Comparison of ENCODE assay signal across 1 cellular context in the genomic region with DNA sequence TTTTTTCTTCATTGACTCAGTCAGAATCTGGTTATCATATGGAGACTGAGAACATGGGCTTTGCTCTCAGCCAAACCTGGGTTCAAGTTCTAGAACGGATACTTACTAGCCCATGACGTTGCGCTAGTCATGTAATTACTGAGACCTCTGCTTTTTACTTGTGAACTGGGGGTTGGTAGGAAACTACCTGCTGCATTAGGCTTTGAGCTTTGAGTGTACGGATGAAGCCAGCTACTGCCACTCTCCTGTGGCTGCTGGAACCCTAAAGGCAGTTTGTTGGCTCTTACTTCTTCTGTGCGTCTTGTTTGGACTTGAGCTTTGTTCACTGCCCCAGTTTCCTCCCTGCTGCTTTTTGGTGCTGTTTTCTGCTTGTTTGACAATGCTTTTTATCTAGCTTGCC.
TF ChIP-seq lines count a peak whose summit lies in the region.

No MANE protein-coding gene starts in this region.

TF ChIP-seq in HEK293, 187 proteins besides CTCF, POLR2A, EP300 and RAD21 (continued from another document):
- TF ChIP-seq, protein P1, sequence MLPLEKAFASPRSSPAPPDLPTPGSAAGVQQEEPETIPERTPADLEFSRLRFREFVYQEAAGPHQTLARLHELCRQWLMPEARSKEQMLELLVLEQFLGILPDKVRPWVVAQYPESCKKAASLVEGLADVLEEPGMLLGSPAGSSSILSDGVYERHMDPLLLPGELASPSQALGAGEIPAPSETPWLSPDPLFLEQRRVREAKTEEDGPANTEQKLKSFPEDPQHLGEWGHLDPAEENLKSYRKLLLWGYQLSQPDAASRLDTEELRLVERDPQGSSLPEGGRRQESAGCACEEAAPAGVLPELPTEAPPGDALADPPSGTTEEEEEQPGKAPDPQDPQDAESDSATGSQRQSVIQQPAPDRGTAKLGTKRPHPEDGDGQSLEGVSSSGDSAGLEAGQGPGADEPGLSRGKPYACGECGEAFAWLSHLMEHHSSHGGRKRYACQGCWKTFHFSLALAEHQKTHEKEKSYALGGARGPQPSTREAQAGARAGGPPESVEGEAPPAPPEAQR (tag by site-specific recombination; IDR thresholded peaks at IDR 0.05), result no peak
- TF ChIP-seq ZNF777 (tag by site-specific recombination; IDR thresholded peaks at IDR 0.05; ENCODE audit: borderline replicate concordance) (no peak), ZNF549 (tag by site-specific recombination; IDR thresholded peaks at IDR 0.05) (no peak)
- TF ChIP-seq, protein P2, sequence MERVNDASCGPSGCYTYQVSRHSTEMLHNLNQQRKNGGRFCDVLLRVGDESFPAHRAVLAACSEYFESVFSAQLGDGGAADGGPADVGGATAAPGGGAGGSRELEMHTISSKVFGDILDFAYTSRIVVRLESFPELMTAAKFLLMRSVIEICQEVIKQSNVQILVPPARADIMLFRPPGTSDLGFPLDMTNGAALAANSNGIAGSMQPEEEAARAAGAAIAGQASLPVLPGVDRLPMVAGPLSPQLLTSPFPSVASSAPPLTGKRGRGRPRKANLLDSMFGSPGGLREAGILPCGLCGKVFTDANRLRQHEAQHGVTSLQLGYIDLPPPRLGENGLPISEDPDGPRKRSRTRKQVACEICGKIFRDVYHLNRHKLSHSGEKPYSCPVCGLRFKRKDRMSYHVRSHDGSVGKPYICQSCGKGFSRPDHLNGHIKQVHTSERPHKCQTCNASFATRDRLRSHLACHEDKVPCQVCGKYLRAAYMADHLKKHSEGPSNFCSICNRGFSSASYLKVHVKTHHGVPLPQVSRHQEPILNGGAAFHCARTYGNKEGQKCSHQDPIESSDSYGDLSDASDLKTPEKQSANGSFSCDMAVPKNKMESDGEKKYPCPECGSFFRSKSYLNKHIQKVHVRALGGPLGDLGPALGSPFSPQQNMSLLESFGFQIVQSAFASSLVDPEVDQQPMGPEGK (tag by site-specific recombination; IDR thresholded peaks at IDR 0.05), result no peak
